ENCODE assay signal across 19 cellular contexts in the genomic region with DNA sequence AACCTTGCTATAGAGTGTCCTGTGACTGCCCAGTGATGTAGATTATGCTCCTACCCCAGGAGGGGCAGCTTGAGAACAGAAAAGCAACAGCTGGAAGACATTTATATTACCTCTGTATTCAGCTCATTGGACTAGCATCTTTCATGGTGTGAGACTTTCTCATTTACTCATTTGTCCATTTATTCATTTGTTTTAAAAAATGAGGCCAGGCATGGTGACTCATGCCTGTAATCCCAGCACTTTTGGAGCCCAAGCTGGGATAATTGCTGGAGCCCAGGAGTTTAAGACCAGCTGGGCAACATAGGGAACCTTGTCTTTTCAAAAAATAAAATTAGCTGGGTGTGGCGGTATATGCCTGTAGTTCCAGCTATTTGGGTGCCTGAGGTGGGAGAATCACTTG.
A peak's percentile ranks its signal among the peaks of the same experiment; 100 is the strongest.
DNase-seq lines count a peak whose midpoint lies in the region; ATAC-seq and TF ChIP-seq lines count a peak whose summit lies in the region.
"Had no signal": no experiment of that assay in that cellular context is flagged by ENCODE, and none has a peak within 500 bp of the region (broad histone marks: within the 10 kb centered on the region; RNA-seq: fewer than 3 reads in every experiment).

No MANE protein-coding gene starts in this region.

- no TSS peak for BruUV-seq in IMR-90 (replicated peaks; lab: Mats Ljungman, UMichigan)

- no peak overlapping the region for H3K23ac ChIP-seq in IMR-90 (ENCODE audit: low read depth, low read length)

- H2BK15ac ChIP-seq in IMR-90 (ENCODE audit: low read depth, low read length), result peak overlapping the region; percentile 67; the same call in 1 of the 3 replicates

- no peak for TF ChIP-seq POLR2A in IMR-90 (IDR thresholded peaks at IDR 0.05; ENCODE audit: low read depth, low read length)

- peaks cover 3% of the 10 kb centered on the region; the same call in 1 of the 2 replicates for H3K9me3 ChIP-seq in IMR-90 (ENCODE audit: control insufficient read depth, insufficient read depth, low read length)
- H3K9me3 ChIP-seq in mucosa of descending colon, result no peaks in the 10 kb centered on the region
- H3K9me3 ChIP-seq in CD8-positive, alpha-beta T cell (ENCODE audit: low read length), result no peaks in the 10 kb centered on the region
- H3K9me3 ChIP-seq in upper lobe of right lung, result no peaks in the 10 kb centered on the region
- H3K9me3 ChIP-seq: tibial artery had no signal

- CTCF ChIA-PET in IMR-90 (lab: Yijun Ruan, JAX), result no interaction called here
- CTCF ChIA-PET in CD8-positive, alpha-beta T cell (lab: Charles Lee), result no interaction called here

- in situ Hi-C loops in IMR-90 (cut with MboI; ENCODE audit: low sequenced_read_pairs), result no loop called here

- H2BK20ac ChIP-seq in IMR-90 (ENCODE audit: low read depth, low read length), result peak overlapping the region; percentile 70; the same call in 1 of the 2 replicates

- H3K27ac Mint-ChIP-seq in CD8-positive, alpha-beta T cell, result no peak overlapping the region
- H3K27ac Mint-ChIP-seq: activated CD4-positive, alpha-beta T cell treated with anti-CD3 and anti-CD28 coated beads, Interleukin-2, amount 10 ng/mL, durations not matched to agents 24 days and 14 days; stimulated activated effector memory CD8-positive, alpha-beta T cell treated with anti-CD3 and anti-CD28 coated beads, Interleukin-12 subunit alpha, Interleukin-12 subunit beta, amount 100 ng/mL, for 72 hours had no signal

- H3K9me3 Mint-ChIP-seq in CD8-positive, alpha-beta T cell, result no peaks in the 10 kb centered on the region
- H3K9me3 Mint-ChIP-seq: activated CD4-positive, alpha-beta T cell treated with anti-CD3 and anti-CD28 coated beads, Interleukin-2, amount 10 ng/mL, durations not matched to agents 24 days and 14 days; stimulated activated effector memory CD8-positive, alpha-beta T cell treated with anti-CD3 and anti-CD28 coated beads, Interleukin-12 subunit alpha, Interleukin-12 subunit beta, amount 100 ng/mL, for 72 hours had no signal

- H3K4me1 ChIP-seq in IMR-90 (ENCODE audit: control insufficient read depth, insufficient read depth, low read length) (peaks cover 20% of the 10 kb centered on the region), mucosa of descending colon (ENCODE audit: low read depth) (no peaks in the 10 kb centered on the region), upper lobe of right lung (no peaks in the 10 kb centered on the region)
- H3K4me1 ChIP-seq in CD8-positive, alpha-beta T cell (ENCODE audit: insufficient read depth, low read length), result no peaks in the 10 kb centered on the region
- H3K4me1 ChIP-seq: tibial artery had no signal

- H2AFZ ChIP-seq in IMR-90 (replicated peaks; ENCODE audit: low read length, poor library complexity), result no peak overlapping the region

- H4K5ac ChIP-seq in IMR-90 (ENCODE audit: low read depth, low read length), result no peak overlapping the region; the same call in 1 of the 2 replicates

- no peak overlapping the region for H3K4me3 Mint-ChIP-seq in CD8-positive, alpha-beta T cell
- H3K4me3 Mint-ChIP-seq: activated CD4-positive, alpha-beta T cell treated with anti-CD3 and anti-CD28 coated beads, Interleukin-2, amount 10 ng/mL, durations not matched to agents 24 days and 14 days; brain; stimulated activated effector memory CD8-positive, alpha-beta T cell treated with anti-CD3 and anti-CD28 coated beads, Interleukin-12 subunit alpha, Interleukin-12 subunit beta, amount 100 ng/mL, for 72 hours had no signal

- H3K36me3 ChIP-seq in IMR-90 (ENCODE audit: control insufficient read depth, insufficient read depth, low read length) (no peaks in the 10 kb centered on the region), mucosa of descending colon (ENCODE audit: low read depth) (no peaks in the 10 kb centered on the region), upper lobe of right lung (peaks cover 8% of the 10 kb centered on the region)
- H3K36me3 ChIP-seq in CD8-positive, alpha-beta T cell (ENCODE audit: insufficient read depth, low read length), result peaks cover 7% of the 10 kb centered on the region

- no CpG with 5 or more reads among the region's 1 CpG for WGBS in IMR-90 (ENCODE audit: extremely low coverage in 2 of 2, insufficient read length in 1 of 2), 2 experiments

- POLR2A ChIA-PET in IMR-90 (lab: Charles Lee; ENCODE audit: unreplicated experiment), result no interaction called here
- POLR2A ChIA-PET in CD8-positive, alpha-beta T cell (lab: Charles Lee), result no interaction called here

- peak overlapping the region; percentile 90; the same call in 1 of the 2 replicates for H3K18ac ChIP-seq in IMR-90 (ENCODE audit: low read depth, low read length)

- no peaks in the 10 kb centered on the region for H3K27me3 ChIP-seq in IMR-90 (ENCODE audit: control insufficient read depth, insufficient read depth, low read length)
- no peaks in the 10 kb centered on the region for H3K27me3 ChIP-seq in CD8-positive, alpha-beta T cell (ENCODE audit: insufficient read depth, low read length)
- H3K27me3 ChIP-seq in upper lobe of right lung, result no peaks in the 10 kb centered on the region
- H3K27me3 ChIP-seq: tibial artery had no signal

- dilution Hi-C loops in IMR-90 (cut with HindIII; ENCODE audit: low sequenced_read_pairs, unreplicated experiment), result no loop called here

- no peak overlapping the region for H3K9ac ChIP-seq in IMR-90 (ENCODE audit: low read depth, low read length)

- no peak overlapping the region for H3K4me3 ChIP-seq in IMR-90 (ENCODE audit: insufficient read depth, low read depth, low read length)
- no peak overlapping the region for H3K4me3 ChIP-seq in mucosa of descending colon
- H3K4me3 ChIP-seq in CD8-positive, alpha-beta T cell (ENCODE audit: low read depth, low read length), result no peak overlapping the region
- no peak overlapping the region for H3K4me3 ChIP-seq in upper lobe of right lung
- H3K4me3 ChIP-seq: tibial artery had no signal

- intact Hi-C loops in IMR-90 (cut with micrococcal nuclease) (no loop called here), mucosa of descending colon (cut with DNase I, micrococcal nuclease) (no loop called here), upper lobe of right lung (cut with DNase I) (no loop called here)
- intact Hi-C loops in CD8-positive, alpha-beta T cell (cut with DNase I, micrococcal nuclease), result no loop called here

- H3K4ac ChIP-seq in IMR-90 (ENCODE audit: low read depth, low read length), result peak overlapping the region; percentile 68

- no peaks in the 10 kb centered on the region for H3K79me1 ChIP-seq in IMR-90 (ENCODE audit: low read depth in 1 of 2, low read length in 2 of 2)

- 0 out of 2 replicates have a peak, but pooled peaks have one; percentile 2 for TF ChIP-seq RAD21 in IMR-90 (IDR thresholded peaks at IDR 0.05; ENCODE audit: low read length)

- no peak overlapping the region for H3K14ac ChIP-seq in IMR-90 (replicated peaks; ENCODE audit: low read depth, low read length)

- H3K27me3 Mint-ChIP-seq in CD8-positive, alpha-beta T cell (ENCODE audit: low read depth), result no peaks in the 10 kb centered on the region
- H3K27me3 Mint-ChIP-seq: activated CD4-positive, alpha-beta T cell treated with anti-CD3 and anti-CD28 coated beads, Interleukin-2, amount 10 ng/mL, durations not matched to agents 24 days and 14 days; brain had no signal

- DNase-seq in Daoy (ENCODE audit: low read depth) (peak; percentile 74), IMR-90 (peak; percentile 81), astrocyte of the hippocampus (ENCODE audit: low read depth, low spot score) (peak; percentile 51), mucosa of descending colon (no peak), upper lobe of right lung (no peak)
- no peak for DNase-seq in CD8-positive, alpha-beta T cell
- DNase-seq: activated CD4-positive, alpha-beta T cell treated with anti-CD3 and anti-CD28 coated beads, Interleukin-2, amount 10 ng/mL, durations not matched to agents 24 days and 14 days; activated CD8-positive, alpha-beta memory T cell treated with anti-CD3 and anti-CD28 coated beads, Interleukin-2, amount 50 U/mL, for 48 hours; activated naive CD4-positive, alpha-beta T cell; C1 segment of cervical spinal cord; DND-41; NCI-H1694 treated with DMSO at 0.1 percent for 48 hours; NCI-H510A; tibial artery had no signal

- H4K20me1 ChIP-seq in IMR-90 (ENCODE audit: insufficient read depth, low read length), result no peaks in the 10 kb centered on the region

- H4K91ac ChIP-seq in IMR-90 (ENCODE audit: insufficient read depth, low read depth, low read length), result peak overlapping the region; percentile 53; the same call in 1 of the 2 replicates

- peak overlapping the region; percentile 2 for H2BK5ac ChIP-seq in IMR-90 (ENCODE audit: low read depth, low read length, poor library complexity, severe bottlenecking)

- no peak overlapping the region for H3K4me2 ChIP-seq in IMR-90 (ENCODE audit: low read depth, low read length)

- H2AK9ac ChIP-seq in IMR-90 (replicated peaks; ENCODE audit: low read depth, low read length, poor library complexity), result no peak overlapping the region

- ATAC-seq in IMR-90 (ENCODE audit: low read depth) (peak; percentile 71), mucosa of descending colon (peak; percentile 19), upper lobe of right lung (no peak), GM18861 (IDR thresholded peaks at IDR 0.05; ENCODE audit: unreplicated experiment) (no peak), GM19328 (IDR thresholded peaks at IDR 0.05; ENCODE audit: unreplicated experiment) (no peak)
- no peak for ATAC-seq in CD8-positive, alpha-beta T cell
- ATAC-seq: SK-N-SH treated with all-trans-retinoic acid at 6 μM for 48 hours; stimulated activated effector memory CD8-positive, alpha-beta T cell treated with anti-CD3 and anti-CD28 coated beads, Interleukin-12 subunit alpha, Interleukin-12 subunit beta, amount 100 ng/mL, for 72 hours had no signal

- H2BK120ac ChIP-seq in IMR-90 (ENCODE audit: low read depth, low read length), result peak overlapping the region; percentile 65; the same call in 1 of the 2 replicates

- H4K8ac ChIP-seq in IMR-90 (ENCODE audit: low read depth in 2 of 2, low read length in 2 of 2), result peak overlapping the region in 1 of 2 experiments; percentile 76; a peak in 2 of 4 replicates

- peaks cover 35% of the 10 kb centered on the region for H3K36me3 Mint-ChIP-seq in CD8-positive, alpha-beta T cell

- H3K27ac ChIP-seq in IMR-90 (ENCODE audit: insufficient read depth, low read length) (peak overlapping the region; percentile 85; the same call in 1 of the 2 replicates), upper lobe of right lung (no peak overlapping the region)
- H3K27ac ChIP-seq in CD8-positive, alpha-beta T cell (ENCODE audit: low read depth, low read length), result no peak overlapping the region
- H3K27ac ChIP-seq: tibial artery had no signal

- no peaks in the 10 kb centered on the region for H3K4me1 Mint-ChIP-seq in CD8-positive, alpha-beta T cell (ENCODE audit: low read depth)
- H3K4me1 Mint-ChIP-seq: activated CD4-positive, alpha-beta T cell treated with anti-CD3 and anti-CD28 coated beads, Interleukin-2, amount 10 ng/mL, durations not matched to agents 24 days and 14 days; stimulated activated effector memory CD8-positive, alpha-beta T cell treated with anti-CD3 and anti-CD28 coated beads, Interleukin-12 subunit alpha, Interleukin-12 subunit beta, amount 100 ng/mL, for 72 hours had no signal

- peaks cover 22% of the 10 kb centered on the region for H3K9me1 ChIP-seq in IMR-90 (ENCODE audit: insufficient read depth, low read length)

- no peak overlapping the region for H3K56ac ChIP-seq in IMR-90 (ENCODE audit: extremely low read depth, insufficient read depth, low read length)

- no peak for TF ChIP-seq CTCF in IMR-90 (conservative IDR thresholded peaks at IDR 0.05; ENCODE audit: low read depth, low read length)
- no peak for TF ChIP-seq CTCF in mucosa of descending colon (IDR thresholded peaks at IDR 0.05)
- no peak for TF ChIP-seq CTCF in CD8-positive, alpha-beta T cell (IDR thresholded peaks at IDR 0.05)
- no peak for TF ChIP-seq CTCF in upper lobe of right lung (IDR thresholded peaks at IDR 0.05)

- H2AK5ac ChIP-seq in IMR-90 (ENCODE audit: low read depth, low read length), result peak overlapping the region; percentile 57

Comparison
In these comparisons a context has a peak if more than half of its experiments do, and no peak if none do; other contexts are left out.
1. DNase-seq: peak in Daoy (single experiment), IMR-90 (single experiment) and astrocyte of the hippocampus (single experiment); none in mucosa of descending colon (0 of 3), CD8-positive, alpha-beta T cell (0 of 7) and upper lobe of right lung (single experiment).
2. ATAC-seq: peak in IMR-90 (single experiment) and mucosa of descending colon (single experiment); none in CD8-positive, alpha-beta T cell (single experiment), upper lobe of right lung (single experiment), GM18861 (single experiment) and GM19328 (single experiment).